8 cellular contexts compared by ENCODE assay signal in the genomic region with DNA sequence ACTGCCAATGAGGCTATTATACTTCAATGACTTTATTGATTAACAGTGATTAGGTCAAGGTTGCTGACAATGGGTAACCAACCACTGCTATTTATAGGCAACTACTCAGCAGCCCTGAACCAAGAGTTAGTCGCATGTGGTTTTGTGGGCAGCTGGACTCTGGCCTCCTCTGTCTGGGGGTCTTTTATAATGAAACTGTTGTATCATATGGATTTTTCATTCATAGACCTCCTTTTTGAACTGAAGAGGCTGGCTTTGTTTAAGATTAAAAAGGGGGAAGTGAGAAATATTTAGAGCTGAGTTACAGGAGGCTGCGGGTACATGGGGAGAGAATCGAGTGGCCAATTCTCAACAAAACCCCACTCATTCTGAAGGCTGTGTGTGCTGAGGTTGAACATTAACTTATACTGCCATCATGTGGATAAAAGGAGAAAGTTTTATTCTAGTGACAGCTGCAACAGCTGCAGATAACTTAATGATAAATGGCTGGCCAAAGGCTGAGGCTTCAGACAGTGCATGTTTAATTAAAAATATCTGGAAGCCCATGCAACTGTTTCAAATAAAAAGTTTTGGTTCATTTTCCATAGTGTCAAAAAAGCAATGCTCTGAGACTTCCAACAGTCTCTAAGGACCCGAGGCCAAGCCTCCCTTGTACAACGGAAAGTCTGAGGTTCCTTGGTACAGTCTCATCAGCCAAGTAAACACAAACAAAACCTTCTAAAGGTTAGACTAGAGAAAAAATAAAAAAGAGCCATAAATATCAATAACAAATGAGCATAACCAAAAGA.
DNase-seq lines count a peak whose midpoint lies in the region; ATAC-seq, FAIRE-seq and TF ChIP-seq lines count a peak whose summit lies in the region.

No MANE protein-coding gene starts in this region.

- no peak for TF ChIP-seq POLR2A in endothelial cell of umbilical vein (IDR thresholded peaks at IDR 0.05; ENCODE audit: low read depth, low read length)

- BruUV-seq in endothelial cell of umbilical vein (replicated peaks; lab: Mats Ljungman, UMichigan), result no TSS peak

- dilution Hi-C loops in endothelial cell of umbilical vein (cut with MboI; ENCODE audit: extremely low pct_ligation_motif_present, low sequenced_read_pairs), result no loop called here

- H3K36me3 ChIP-seq in endothelial cell of umbilical vein (ENCODE audit: control insufficient read depth in 2 of 2, extremely low read depth in 1 of 2, insufficient read depth in 2 of 2, low read length in 2 of 2), result no peaks in the 10 kb centered on the region

- H4K20me1 ChIP-seq in endothelial cell of umbilical vein (replicated peaks; ENCODE audit: control insufficient read depth, extremely low read depth, insufficient read depth, low read length), result no peaks in the 10 kb centered on the region

- H3K79me2 ChIP-seq in endothelial cell of umbilical vein (ENCODE audit: control insufficient read depth, insufficient read depth, low read length), result no peaks in the 10 kb centered on the region

- H3K4me3 ChIP-seq in endothelial cell of umbilical vein (replicated peaks in 1 of 3; ENCODE audit: insufficient read depth in 1 of 3, low read depth in 1 of 3, low read length in 3 of 3), result no peak overlapping the region

- CTCF ChIA-PET in endothelial cell of umbilical vein (lab: Charles Lee), result interaction anchor here (0.6 to 6.5 kb wide), 17 partner anchors 9 to 1837 kb away, joined by 3 to 70 read pairs (median 5); a partner anchor contains a TSS

- peak overlapping the region; percentile 5 for H3K27ac ChIP-seq in endothelial cell of umbilical vein (ENCODE audit: insufficient read depth, low read depth, low read length)

- DNase-seq in DMS53 treated with DMSO at 0.1 percent for 48 hours (lab: John Stamatoyannopoulos, UW; ENCODE audit: unreplicated experiment) (peak; percentile 20), NCI-H82 (lab: John Stamatoyannopoulos, UW) (peak; percentile 70), endothelial cell of umbilical vein (ENCODE audit: low read depth, low spot score) (peak; percentile 61), retina (peak; percentile 61), NCI-H2196 (lab: John Stamatoyannopoulos, UW; ENCODE audit: unreplicated experiment) (no peak)

- H3K9me3 ChIP-seq in endothelial cell of umbilical vein (replicated peaks; ENCODE audit: control insufficient read depth, insufficient read depth, low read length), result no peaks in the 10 kb centered on the region

- ATAC-seq in GM19372 (IDR thresholded peaks at IDR 0.05; ENCODE audit: low read depth, unreplicated experiment), result peak; percentile 96
- peak; percentile 95 for ATAC-seq in HG03139 (IDR thresholded peaks at IDR 0.05; ENCODE audit: unreplicated experiment)
- no peak for ATAC-seq in esophagus mucosa

- no peaks in the 10 kb centered on the region for H3K27me3 ChIP-seq in endothelial cell of umbilical vein (ENCODE audit: control insufficient read depth in 2 of 2, insufficient read depth in 2 of 2, low read length in 2 of 2)

- peak; percentile 62 for FAIRE-seq in endothelial cell of umbilical vein (lab: Jason Lieb, UNC)

- H2AFZ ChIP-seq in endothelial cell of umbilical vein (ENCODE audit: low read depth, low read length), result no peak overlapping the region

- no peak overlapping the region for H3K9ac ChIP-seq in endothelial cell of umbilical vein (replicated peaks; ENCODE audit: extremely low read depth, insufficient read depth, low read length)

- H3K9me1 ChIP-seq in endothelial cell of umbilical vein (replicated peaks; ENCODE audit: control insufficient read depth, extremely low read depth, insufficient read depth, low read length), result no peaks in the 10 kb centered on the region

- intact Hi-C loops in endothelial cell of umbilical vein (cut with micrococcal nuclease), result loop anchor here (1.0 to 10.0 kb wide), 5 partner anchors 637 to 1835 kb away; no protein-coding TSS in a partner anchor

- POLR2A ChIA-PET in endothelial cell of umbilical vein (lab: Charles Lee), result no interaction called here

- peak; percentile 24 to 34 for TF ChIP-seq CTCF in endothelial cell of umbilical vein (IDR thresholded peaks at IDR 0.05; ENCODE audit: extremely low read depth in 1 of 2, insufficient read depth in 1 of 2, low read depth in 1 of 2, low read length in 2 of 2)

- H3K4me1 ChIP-seq in endothelial cell of umbilical vein (ENCODE audit: control insufficient read depth, extremely low read depth, insufficient read depth, low read length), result no peaks in the 10 kb centered on the region

- H3K4me2 ChIP-seq in endothelial cell of umbilical vein (ENCODE audit: insufficient read depth, low read length), result no peak overlapping the region

TF ChIP-seq in endothelial cell of umbilical vein, 7 proteins besides CTCF, POLR2A, EP300 and RAD21:
- TF ChIP-seq GATA2 (IDR thresholded peaks at IDR 0.05; ENCODE audit: insufficient read depth, insufficient read length, low read depth, low read length) (no peak), EZH2 (IDR thresholded peaks at IDR 0.05; ENCODE audit: borderline replicate concordance, low read depth, low read length, severe bottlenecking) (no peak), JUN (IDR thresholded peaks at IDR 0.05; ENCODE audit: borderline replicate concordance, insufficient read depth, insufficient read length, low read depth) (no peak), POLR2AphosphoS5 (IDR thresholded peaks at IDR 0.05; ENCODE audit: insufficient read depth, low read depth, low read length) (no peak), MYC (IDR thresholded peaks at IDR 0.05; ENCODE audit: low read depth, low read length) (no peak), FOS (IDR thresholded peaks at IDR 0.05; ENCODE audit: borderline replicate concordance, insufficient read depth, low read length) (no peak)
- TF ChIP-seq, protein P1, sequence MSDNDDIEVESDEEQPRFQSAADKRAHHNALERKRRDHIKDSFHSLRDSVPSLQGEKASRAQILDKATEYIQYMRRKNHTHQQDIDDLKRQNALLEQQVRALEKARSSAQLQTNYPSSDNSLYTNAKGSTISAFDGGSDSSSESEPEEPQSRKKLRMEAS (IDR thresholded peaks at IDR 0.05; ENCODE audit: insufficient read depth, insufficient read length), result no peak
TF ChIP-seq in endothelial cell of umbilical vein: peak in this region for 0.
